13 cellular contexts compared by ENCODE assay signal in the genomic region with DNA sequence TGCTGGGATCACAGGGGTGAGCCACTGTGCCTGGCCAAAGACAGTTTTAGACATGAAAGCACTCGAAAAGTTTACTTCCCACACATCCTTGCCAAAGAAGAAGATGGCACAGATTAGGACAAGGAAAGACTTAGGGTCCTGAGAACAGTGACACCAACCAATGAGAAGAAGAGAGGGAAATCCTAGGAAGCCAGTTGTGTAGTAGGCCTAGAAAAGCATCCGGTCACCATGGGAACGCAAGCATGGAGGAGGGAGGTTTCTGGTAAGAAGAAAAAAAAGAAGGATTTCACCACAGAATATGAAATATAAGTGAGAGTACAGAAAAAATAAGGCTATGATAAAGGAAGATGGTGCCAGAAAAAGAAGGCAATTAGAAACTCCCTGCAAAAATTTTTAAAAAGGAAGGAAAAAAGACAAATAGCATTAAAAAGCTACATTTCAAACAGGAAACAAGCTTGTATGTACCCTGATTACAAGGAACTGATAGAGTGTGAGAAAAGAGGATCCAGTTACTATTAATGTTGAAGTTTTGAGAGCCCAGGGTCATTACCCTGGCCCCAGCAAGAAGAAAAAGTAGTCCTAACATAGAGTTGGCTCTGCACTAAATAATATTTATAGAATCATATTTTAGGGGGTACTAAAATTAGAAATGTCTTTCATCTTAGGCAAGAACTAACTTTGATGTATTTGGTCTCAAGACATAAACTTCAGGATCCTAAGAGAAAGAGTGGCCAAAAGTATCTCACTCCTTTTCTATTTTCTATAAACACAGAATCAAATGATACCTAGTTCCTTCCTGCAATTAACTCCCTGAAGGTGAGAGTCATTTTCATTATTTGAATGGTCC. TPM values are rescaled to one million over a fixed set of nuclear protein-coding genes. Genes with fewer than 3 reads are reported as not detected.
A peak's percentile ranks its signal among the peaks of the same experiment; 100 is the strongest.
DNase-seq lines count a peak whose midpoint lies in the region; ATAC-seq and TF ChIP-seq lines count a peak whose summit lies in the region.
"Had no signal": no experiment of that assay in that cellular context is flagged by ENCODE, and none has a peak within 500 bp of the region (broad histone marks: within the 10 kb centered on the region; RNA-seq: fewer than 3 reads in every experiment).

No MANE protein-coding gene starts in this region.

- ATAC-seq in HG02610 (IDR thresholded peaks at IDR 0.05; ENCODE audit: unreplicated experiment): peak; percentile 15

- DNase-seq in EH (ENCODE audit: low read depth): peak; percentile 15
- no peak for DNase-seq in ascending aorta (ENCODE audit: low spot score in 2 of 2)
- no peak for DNase-seq in WERI-Rb-1
- DNase-seq in posterior cingulate gyrus: no peak
- no peak for DNase-seq in Caco-2
- no peak for DNase-seq in hepatic stellate cell (ENCODE audit: low spot score)
- DNase-seq: CD4-positive, alpha-beta memory T cell; NCI-H2081 treated with DMSO at 0.1 percent for 48 hours; occipital lobe; stimulated activated CD4-positive, alpha-beta T cell treated with anti-CD3 and anti-CD28 coated beads, Interleukin-4, amount 100 ng/mL, for 4 hours had no signal

- no peak overlapping the region for H3K4me3 Mint-ChIP-seq in Caco-2 (ENCODE audit: unreplicated experiment)
- H3K4me3 Mint-ChIP-seq: type B pancreatic cell had no signal

- H2AFZ ChIP-seq in parathyroid adenoma: peak overlapping the region; percentile 46

- H3K4me3 ChIP-seq in ascending aorta (no peak overlapping the region), parathyroid adenoma (ENCODE audit: low read depth, low read length) (no peak overlapping the region), WERI-Rb-1 (ENCODE audit: low read depth, low read length) (no peak overlapping the region), Caco-2 (ENCODE audit: low read depth, low read length) (no peak overlapping the region)

- no peaks in the 10 kb centered on the region for H3K36me3 Mint-ChIP-seq in Caco-2 (ENCODE audit: insufficient read depth, unreplicated experiment)
- H3K36me3 Mint-ChIP-seq: type B pancreatic cell had no signal

- H3K4me2 ChIP-seq in parathyroid adenoma (ENCODE audit: low read length): no peak overlapping the region

- H3K27ac Mint-ChIP-seq in Caco-2 (ENCODE audit: unreplicated experiment): no peak overlapping the region
- H3K27ac Mint-ChIP-seq: type B pancreatic cell had no signal

- H3K27me3 Mint-ChIP-seq in Caco-2 (ENCODE audit: insufficient read depth, unreplicated experiment): no peaks in the 10 kb centered on the region
- H3K27me3 Mint-ChIP-seq: CD4-positive, alpha-beta memory T cell; type B pancreatic cell had no signal

- H3K36me3 ChIP-seq in ascending aorta (no peaks in the 10 kb centered on the region), parathyroid adenoma (ENCODE audit: control insufficient read depth, insufficient read depth, low read length) (no peaks in the 10 kb centered on the region), WERI-Rb-1 (no peaks in the 10 kb centered on the region), Caco-2 (ENCODE audit: control insufficient read depth, insufficient read depth, low read length) (no peaks in the 10 kb centered on the region)

- H3K4me1 ChIP-seq in ascending aorta (peaks cover 0 to 34% of the 10 kb centered on the region in 2 donors), parathyroid adenoma (no peaks in the 10 kb centered on the region), Caco-2 (peaks cover 10% of the 10 kb centered on the region)

- CTCF ChIA-PET in Caco-2 (lab: Charles Lee): no interaction called here

- BruUV-seq in Caco-2 (replicated peaks; lab: Mats Ljungman, UMichigan): no TSS peak

- intact Hi-C loops in ascending aorta (cut with DNase I): no loop called here
- intact Hi-C loops in posterior cingulate gyrus (cut with DNase I): loop anchor here (2.0 kb wide), 1 partner anchor 16 kb away; the partner anchor contains the start of gene DIPK1A
- intact Hi-C loops in Caco-2 (cut with micrococcal nuclease; ENCODE audit: unreplicated experiment): no loop called here

- H3K27ac ChIP-seq in ascending aorta (peak overlapping the region; percentile 54 to 79), parathyroid adenoma (peak overlapping the region; percentile 29), WERI-Rb-1 (no peak overlapping the region)

- TF ChIP-seq CTCF in ascending aorta (IDR thresholded peaks at IDR 0.05): no peak
- no peak for TF ChIP-seq CTCF in parathyroid adenoma (IDR thresholded peaks at IDR 0.05)
- TF ChIP-seq CTCF in WERI-Rb-1 (IDR thresholded peaks at IDR 0.05; ENCODE audit: low read depth, low read length): no peak
- no peak for TF ChIP-seq CTCF in Caco-2 (IDR thresholded peaks at IDR 0.05; ENCODE audit: insufficient read depth in 1 of 2, low read depth in 1 of 2, low read length in 1 of 2, severe bottlenecking in 1 of 2, unreplicated experiment in 1 of 2)

- no peak overlapping the region for H3K9ac ChIP-seq in parathyroid adenoma

- no peaks in the 10 kb centered on the region for H3K27me3 ChIP-seq in ascending aorta
- no peaks in the 10 kb centered on the region for H3K27me3 ChIP-seq in parathyroid adenoma (ENCODE audit: control insufficient read depth, insufficient read depth, low read length)
- H3K27me3 ChIP-seq in WERI-Rb-1 (ENCODE audit: insufficient read depth, low read depth, severe bottlenecking): no peaks in the 10 kb centered on the region
- H3K27me3 ChIP-seq in Caco-2 (replicated peaks; ENCODE audit: control insufficient read depth, insufficient read depth, low read length): no peaks in the 10 kb centered on the region

- POLR2A ChIA-PET in Caco-2 (lab: Charles Lee): no interaction called here

- peaks cover 9% of the 10 kb centered on the region for H3K9me3 Mint-ChIP-seq in Caco-2 (ENCODE audit: unreplicated experiment)
- H3K9me3 Mint-ChIP-seq: CD4-positive, alpha-beta memory T cell had no signal

- H3K4me1 Mint-ChIP-seq in Caco-2 (ENCODE audit: low read depth, unreplicated experiment): peaks cover 26% of the 10 kb centered on the region

- peaks cover 3% of the 10 kb centered on the region for H3K79me2 ChIP-seq in parathyroid adenoma

- H3K9me3 ChIP-seq in ascending aorta: no peaks in the 10 kb centered on the region
- H3K9me3 ChIP-seq in parathyroid adenoma (ENCODE audit: control insufficient read depth, low read length): no peaks in the 10 kb centered on the region
- no peaks in the 10 kb centered on the region for H3K9me3 ChIP-seq in WERI-Rb-1 (ENCODE audit: severe bottlenecking)
- no peaks in the 10 kb centered on the region for H3K9me3 ChIP-seq in Caco-2

RNA-seq across cellular contexts. Expression of gene DIPK1A, which starts 16.1 kb away (rescaled TPM):
- total RNA-seq in ascending aorta (7.0 TPM), Caco-2 (2022) (2.3 and 3.0 TPM in 2 replicates)
